ENCODE assay signal across 20 cellular contexts in genomic region chr2:652881-653480, GRCh38. TPM values are rescaled to one million over a fixed set of nuclear protein-coding genes. Genes with fewer than 3 reads are reported as not detected.
A peak's percentile ranks its signal among the peaks of the same experiment; 100 is the strongest.
DNase-seq lines count a peak whose midpoint lies in the region; ATAC-seq and TF ChIP-seq lines count a peak whose summit lies in the region.
"Had no signal": no experiment of that assay in that cellular context is flagged by ENCODE, and none has a peak within 500 bp of the region (broad histone marks: within the 10 kb centered on the region; RNA-seq: fewer than 3 reads in every experiment).

No MANE protein-coding gene starts in this region.

- H4K20me1 ChIP-seq in BLaER1 treated with 17β-estradiol and CSF1 and Interleukin-3, amounts not matched to agents 10 nM and 100 nM, result no peaks in the 10 kb centered on the region
- H4K20me1 ChIP-seq in Loucy (ENCODE audit: insufficient read depth, low read length, poor library complexity, severe bottlenecking), result no peaks in the 10 kb centered on the region

- no peak overlapping the region for H3K27ac ChIP-seq in BLaER1 treated with 17β-estradiol and CSF1 and Interleukin-3, amounts not matched to agents 10 nM and 100 nM
- no peak overlapping the region for H3K27ac ChIP-seq in WERI-Rb-1
- H3K27ac ChIP-seq: GM23248, SJSA1 had no signal

- no peak for ATAC-seq in stimulated activated memory B cell treated with anti-CD40 and anti-IgM and Interleukin-4, amounts not matched to agents 10 μg/mL and 1 μg/mL and 100 μg/mL, for 72 hours
- ATAC-seq: HCT116 had no signal

- no peaks in the 10 kb centered on the region for H3K9me3 ChIP-seq in BLaER1 treated with 17β-estradiol and CSF1 and Interleukin-3, amounts not matched to agents 10 nM and 100 nM (replicated peaks in 1 of 11)
- H3K9me3 ChIP-seq in Loucy (ENCODE audit: insufficient read depth, low read depth, low read length) (no peaks in the 10 kb centered on the region), WERI-Rb-1 (ENCODE audit: severe bottlenecking) (no peaks in the 10 kb centered on the region)
- H3K9me3 ChIP-seq: SJSA1 had no signal

- peak; percentile 4 for DNase-seq in activated CD4-positive, alpha-beta memory T cell treated with anti-CD3 and anti-CD28 coated beads for 36 hours
- DNase-seq in activated CD4-positive, alpha-beta memory T cell treated with anti-CD3 and anti-CD28 coated beads, Interleukin-2, amount 10 ng/mL, durations not matched to agents 7 days and 5 days, result no peak
- DNase-seq in islet precursor cell, result peak; percentile 16
- DNase-seq in WERI-Rb-1, result no peak
- no peak for DNase-seq in NCI-H2171 (lab: John Stamatoyannopoulos, UW)
- DNase-seq: DMS79, GM23248, IMR-90, Karpas-422, NCI-H1417, NCI-H1694 treated with DMSO at 0.1 percent for 48 hours, NCI-H2081 treated with DMSO at 0.1 percent for 48 hours, NCI-H446 treated with DMSO at 0.1 percent for 48 hours, NCI-H526 treated with DMSO at 0.1 percent for 48 hours, OCI-M1 had no signal

- H3K4me3 Mint-ChIP-seq in activated CD4-positive, alpha-beta memory T cell treated with anti-CD3 and anti-CD28 coated beads for 36 hours, result no peak overlapping the region
- H3K4me3 Mint-ChIP-seq in activated CD4-positive, alpha-beta memory T cell treated with anti-CD3 and anti-CD28 coated beads, Interleukin-2, amount 10 ng/mL, durations not matched to agents 7 days and 5 days, result no peak overlapping the region
- no peak overlapping the region for H3K4me3 Mint-ChIP-seq in stimulated activated memory B cell treated with anti-CD40 and anti-IgM and Interleukin-4, amounts not matched to agents 10 μg/mL and 1 μg/mL and 100 μg/mL, for 72 hours

- no peak overlapping the region for H3K27ac Mint-ChIP-seq in activated CD4-positive, alpha-beta memory T cell treated with anti-CD3 and anti-CD28 coated beads for 36 hours
- no peak overlapping the region for H3K27ac Mint-ChIP-seq in activated CD4-positive, alpha-beta memory T cell treated with anti-CD3 and anti-CD28 coated beads, Interleukin-2, amount 10 ng/mL, durations not matched to agents 7 days and 5 days
- H3K27ac Mint-ChIP-seq in stimulated activated memory B cell treated with anti-CD40 and anti-IgM and Interleukin-4, amounts not matched to agents 10 μg/mL and 1 μg/mL and 100 μg/mL, for 72 hours, result no peak overlapping the region

- H3K27me3 Mint-ChIP-seq in activated CD4-positive, alpha-beta memory T cell treated with anti-CD3 and anti-CD28 coated beads for 36 hours, result no peaks in the 10 kb centered on the region
- H3K27me3 Mint-ChIP-seq in activated CD4-positive, alpha-beta memory T cell treated with anti-CD3 and anti-CD28 coated beads, Interleukin-2, amount 10 ng/mL, durations not matched to agents 7 days and 5 days, result peaks cover 5% of the 10 kb centered on the region
- peaks cover 56% of the 10 kb centered on the region for H3K27me3 Mint-ChIP-seq in stimulated activated memory B cell treated with anti-CD40 and anti-IgM and Interleukin-4, amounts not matched to agents 10 μg/mL and 1 μg/mL and 100 μg/mL, for 72 hours

- H3K4me2 ChIP-seq in BLaER1 treated with 17β-estradiol and CSF1 and Interleukin-3, amounts not matched to agents 10 nM and 100 nM, result peak overlapping the region in 8 of 11 experiments; percentile 6 to 70 (median 51); a peak in 12 of 22 replicates
- peak overlapping the region; percentile 20 for H3K4me2 ChIP-seq in Loucy (ENCODE audit: low read depth, low read length, poor library complexity, severe bottlenecking)

- no peak overlapping the region for H2AFZ ChIP-seq in Loucy (ENCODE audit: low read length)
- H2AFZ ChIP-seq: GM23248 had no signal

- CTCF ChIA-PET in activated CD4-positive, alpha-beta memory T cell treated with anti-CD3 and anti-CD28 coated beads for 36 hours (lab: Charles Lee), result no interaction called here
- CTCF ChIA-PET in activated CD4-positive, alpha-beta memory T cell treated with anti-CD3 and anti-CD28 coated beads, Interleukin-2, amount 10 ng/mL, durations not matched to agents 7 days and 5 days (lab: Charles Lee), result interaction anchor here (1.2 kb wide), 2 partner anchors 16 to 18 kb away, joined by 3 read pairs; no protein-coding TSS in a partner anchor

- TF ChIP-seq CTCF in Loucy (conservative IDR thresholded peaks at IDR 0.05; ENCODE audit: low read length) (no peak), WERI-Rb-1 (IDR thresholded peaks at IDR 0.05; ENCODE audit: low read depth, low read length) (no peak)

- intact Hi-C loops in activated CD4-positive, alpha-beta memory T cell treated with anti-CD3 and anti-CD28 coated beads for 36 hours (cut with micrococcal nuclease), result no loop called here

- peaks cover 21% of the 10 kb centered on the region for H3K4me1 Mint-ChIP-seq in activated CD4-positive, alpha-beta memory T cell treated with anti-CD3 and anti-CD28 coated beads for 36 hours (ENCODE audit: low read depth)
- H3K4me1 Mint-ChIP-seq in activated CD4-positive, alpha-beta memory T cell treated with anti-CD3 and anti-CD28 coated beads, Interleukin-2, amount 10 ng/mL, durations not matched to agents 7 days and 5 days, result peaks cover 12% of the 10 kb centered on the region
- H3K4me1 Mint-ChIP-seq in stimulated activated memory B cell treated with anti-CD40 and anti-IgM and Interleukin-4, amounts not matched to agents 10 μg/mL and 1 μg/mL and 100 μg/mL, for 72 hours, result no peaks in the 10 kb centered on the region

- POLR2A ChIA-PET in activated CD4-positive, alpha-beta memory T cell treated with anti-CD3 and anti-CD28 coated beads for 36 hours (lab: Charles Lee), result no interaction called here
- POLR2A ChIA-PET in activated CD4-positive, alpha-beta memory T cell treated with anti-CD3 and anti-CD28 coated beads, Interleukin-2, amount 10 ng/mL, durations not matched to agents 7 days and 5 days (lab: Charles Lee), result no interaction called here

- H3K79me2 ChIP-seq in Loucy (ENCODE audit: insufficient read depth, low read length), result no peaks in the 10 kb centered on the region

- no peaks in the 10 kb centered on the region for H3K9me3 Mint-ChIP-seq in activated CD4-positive, alpha-beta memory T cell treated with anti-CD3 and anti-CD28 coated beads for 36 hours
- H3K9me3 Mint-ChIP-seq in activated CD4-positive, alpha-beta memory T cell treated with anti-CD3 and anti-CD28 coated beads, Interleukin-2, amount 10 ng/mL, durations not matched to agents 7 days and 5 days, result no peaks in the 10 kb centered on the region
- H3K9me3 Mint-ChIP-seq in stimulated activated memory B cell treated with anti-CD40 and anti-IgM and Interleukin-4, amounts not matched to agents 10 μg/mL and 1 μg/mL and 100 μg/mL, for 72 hours, result no peaks in the 10 kb centered on the region

- no peaks in the 10 kb centered on the region for H3K27me3 ChIP-seq in BLaER1 treated with 17β-estradiol and CSF1 and Interleukin-3, amounts not matched to agents 10 nM and 100 nM
- H3K27me3 ChIP-seq in Loucy (ENCODE audit: insufficient read depth, low read length, poor library complexity, severe bottlenecking), result no peaks in the 10 kb centered on the region
- no peaks in the 10 kb centered on the region for H3K27me3 ChIP-seq in WERI-Rb-1 (ENCODE audit: insufficient read depth, low read depth, severe bottlenecking)
- H3K27me3 ChIP-seq: SJSA1 had no signal

- H3K4me3 ChIP-seq in BLaER1 treated with 17β-estradiol and CSF1 and Interleukin-3, amounts not matched to agents 10 nM and 100 nM, result no peak overlapping the region
- H3K4me3 ChIP-seq in Loucy (ENCODE audit: low read length, poor library complexity, severe bottlenecking), result no peak overlapping the region
- no peak overlapping the region for H3K4me3 ChIP-seq in WERI-Rb-1 (ENCODE audit: low read depth, low read length)
- H3K4me3 ChIP-seq: GM23248, SJSA1 had no signal

- H3K36me3 ChIP-seq in BLaER1 treated with 17β-estradiol and CSF1 and Interleukin-3, amounts not matched to agents 10 nM and 100 nM, result no peaks in the 10 kb centered on the region
- H3K36me3 ChIP-seq in Loucy (ENCODE audit: insufficient read depth, low read length), result no peaks in the 10 kb centered on the region
- no peaks in the 10 kb centered on the region for H3K36me3 ChIP-seq in WERI-Rb-1
- H3K36me3 ChIP-seq: SJSA1 had no signal

- peaks cover 13 to 71% (median 52%) of the 10 kb centered on the region in 10 experiments for H3K4me1 ChIP-seq in BLaER1 treated with 17β-estradiol and CSF1 and Interleukin-3, amounts not matched to agents 10 nM and 100 nM
- H3K4me1 ChIP-seq in Loucy (ENCODE audit: insufficient read depth, low read length, poor library complexity, severe bottlenecking), result peaks cover 47% of the 10 kb centered on the region
- H3K4me1 ChIP-seq: SJSA1 had no signal

- H3F3A ChIP-seq in Loucy (ENCODE audit: low read depth), result no peaks in the 10 kb centered on the region

- H3K36me3 Mint-ChIP-seq in activated CD4-positive, alpha-beta memory T cell treated with anti-CD3 and anti-CD28 coated beads for 36 hours, result no peaks in the 10 kb centered on the region
- no peaks in the 10 kb centered on the region for H3K36me3 Mint-ChIP-seq in activated CD4-positive, alpha-beta memory T cell treated with anti-CD3 and anti-CD28 coated beads, Interleukin-2, amount 10 ng/mL, durations not matched to agents 7 days and 5 days (ENCODE audit: low read depth)
- H3K36me3 Mint-ChIP-seq in stimulated activated memory B cell treated with anti-CD40 and anti-IgM and Interleukin-4, amounts not matched to agents 10 μg/mL and 1 μg/mL and 100 μg/mL, for 72 hours, result no peaks in the 10 kb centered on the region

- H3K9me2 ChIP-seq in Loucy (replicated peaks; ENCODE audit: low read depth, low read length), result no peaks in the 10 kb centered on the region

- no peak overlapping the region for H3K9ac ChIP-seq in BLaER1 treated with 17β-estradiol and CSF1 and Interleukin-3, amounts not matched to agents 10 nM and 100 nM
- H3K9ac ChIP-seq in Loucy (ENCODE audit: low read depth, low read length, poor library complexity, severe bottlenecking), result no peak overlapping the region
- H3K9ac ChIP-seq: GM23248 had no signal

RNA-seq across cellular contexts. Expression of gene TMEM18, which starts 24.2 kb away (rescaled TPM):
- total RNA-seq in activated CD4-positive, alpha-beta memory T cell treated with anti-CD3 and anti-CD28 coated beads for 36 hours, result 10 to 100 TPM; 20.8 to 21.8 TPM
- 10 to 100 TPM; 26.3 to 28.3 TPM for total RNA-seq in activated CD4-positive, alpha-beta memory T cell treated with anti-CD3 and anti-CD28 coated beads, Interleukin-2, amount 10 ng/mL, durations not matched to agents 7 days and 5 days

Comparison
In these comparisons a context has a peak if more than half of its experiments do, and no peak if none do; other contexts are left out.
1. DNase-seq: peak in activated CD4-positive, alpha-beta memory T cell treated with anti-CD3 and anti-CD28 coated beads for 36 hours (single experiment) and islet precursor cell (single experiment); none in activated CD4-positive, alpha-beta memory T cell treated with anti-CD3 and anti-CD28 coated beads, Interleukin-2, amount 10 ng/mL, durations not matched to agents 7 days and 5 days (single experiment), WERI-Rb-1 (single experiment) and NCI-H2171 (single experiment).